Comparison of ENCODE assay signal across 35 cellular contexts in the genomic region with DNA sequence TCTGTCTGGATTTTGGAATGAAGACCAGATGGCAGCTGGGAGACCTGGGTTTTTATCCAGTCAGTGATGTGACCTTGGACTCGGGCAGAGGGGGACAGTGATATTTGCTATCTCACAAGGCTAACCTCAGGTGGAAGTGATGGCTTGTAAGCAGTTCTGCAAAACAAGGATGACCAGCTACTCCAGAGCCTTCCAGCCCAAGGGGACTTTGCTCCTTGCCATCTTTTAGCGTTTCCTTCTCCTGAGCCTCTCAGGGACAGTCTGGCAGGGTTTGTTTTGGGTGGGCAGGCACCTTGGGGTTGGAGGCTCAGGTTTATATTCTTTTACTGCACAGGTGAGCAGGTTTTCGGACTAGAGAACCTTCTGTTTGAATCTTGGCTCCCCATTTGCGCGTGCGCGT.
"Had no signal": no experiment of that assay in that cellular context is flagged by ENCODE, and none has a peak within 500 bp of the region (broad histone marks: within the 10 kb centered on the region; RNA-seq: fewer than 3 reads in every experiment).

No MANE protein-coding gene starts in this region.

- H3K27ac ChIP-seq: body of pancreas, breast epithelium, SJSA1, WERI-Rb-1 had no signal

- H3K9me3 ChIP-seq: body of pancreas, breast epithelium, SJSA1 had no signal

- H3K4me1 ChIP-seq: body of pancreas, breast epithelium, SJSA1 had no signal

- ATAC-seq: activated CD8-positive, alpha-beta memory T cell treated with anti-CD3 and anti-CD28 coated beads, Interleukin-2, amount 10 ng/mL, durations not matched to agents 7 days and 5 days; activated T-helper 17 cell treated with anti-CD3 and anti-CD28 coated beads, Interleukin-2, amount 50 U/mL, for 72 hours; body of pancreas; Panc1 had no signal

- FAIRE-seq: astrocyte had no signal

- H3K4me3 ChIP-seq: body of pancreas, breast epithelium, SJSA1 had no signal

- H3K36me3 ChIP-seq: breast epithelium, SJSA1, WERI-Rb-1 had no signal

- DNase-seq: activated CD4-positive, alpha-beta memory T cell treated with anti-CD3 and anti-CD28 coated beads, Interleukin-2, amount 10 ng/mL, durations not matched to agents 7 days and 5 days; activated CD4-positive, alpha-beta T cell treated with anti-CD3 and anti-CD28 coated beads for 1 hour; activated CD4-positive, alpha-beta T cell treated with anti-CD3 and anti-CD28 coated beads for 48 hours; activated CD4-positive, CD25-positive, alpha-beta regulatory T cell; activated CD8-positive, alpha-beta memory T cell treated with anti-CD3 and anti-CD28 coated beads for 24 hours; activated CD8-positive, alpha-beta memory T cell treated with anti-CD3 and anti-CD28 coated beads, Interleukin-2, amount 10 ng/mL, durations not matched to agents 7 days and 5 days; activated CD8-positive, alpha-beta memory T cell treated with anti-CD3 and anti-CD28 coated beads, Interleukin-2, amount 50 U/mL, for 48 hours; activated effector memory CD4-positive, alpha-beta T cell treated with anti-CD3 and anti-CD28 coated beads, Interleukin-2, amount 50 U/mL, for 16 hours; activated naive CD4-positive, alpha-beta T cell; activated naive CD8-positive, alpha-beta T cell treated with anti-CD3 and anti-CD28 coated beads, Interleukin-2, amount 10 ng/mL, durations not matched to agents 7 days and 5 days; activated T-cell treated with anti-CD3 and anti-CD28 coated beads, Interleukin-2, amount 50 U/mL, for 48 hours; amygdala; body of pancreas; Karpas-422; KBM-7; NCI-H1105; NCI-H1417 treated with DMSO at 0.1 percent for 48 hours; NCI-H187 treated with DMSO at 0.1 percent for 48 hours; NCI-H2081; NCI-H2227 treated with DMSO at 0.1 percent for 48 hours; NCI-H446; NCI-H510A treated with DMSO at 0.1 percent for 48 hours; NCI-H526 treated with DMSO at 0.1 percent for 48 hours; NCI-H774; SHP77 treated with DMSO at 0.1 percent for 48 hours; SW 1271; T-helper 1 cell; T-helper 2 cell; T-helper 9 cell; WERI-Rb-1 had no signal

- H3K27me3 ChIP-seq: body of pancreas, breast epithelium, SJSA1 had no signal
